ENCODE assay signal across 19 cellular contexts in genomic region chr11:59265735-59266134, GRCh38. TPM values are rescaled to one million over a fixed set of nuclear protein-coding genes. Genes with fewer than 3 reads are reported as not detected.
DNase-seq lines count a peak whose midpoint lies in the region; ATAC-seq and TF ChIP-seq lines count a peak whose summit lies in the region.
"Had no signal": no experiment of that assay in that cellular context is flagged by ENCODE, and none has a peak within 500 bp of the region (broad histone marks: within the 10 kb centered on the region; RNA-seq: fewer than 3 reads in every experiment).

No MANE protein-coding gene starts in this region.

- H3K4me3 ChIP-seq in BLaER1 treated with 17β-estradiol and CSF1 and Interleukin-3, amounts not matched to agents 10 nM and 100 nM: no peak overlapping the region
- H3K4me3 ChIP-seq in OCI-LY1 (ENCODE audit: low read depth, low read length, poor library complexity, severe bottlenecking) (no peak overlapping the region), endodermal cell (ENCODE audit: low read length) (no peak overlapping the region), neutrophil (ENCODE audit: low read depth in 1 of 2, low read length in 1 of 2) (no peak overlapping the region), HAP-1 (no peak overlapping the region)
- H3K4me3 ChIP-seq: GM23338 had no signal

- WGBS in endodermal cell (ENCODE audit: insufficient coverage in 1 of 2, insufficient read length in 1 of 2), 2 experiments: 71 to 100% methylated on average over 1 of the region's 1 CpG

- H3F3A ChIP-seq in OCI-LY1 (ENCODE audit: insufficient read depth, low read length): no peaks in the 10 kb centered on the region

- H3K36me3 ChIP-seq in BLaER1 treated with 17β-estradiol and CSF1 and Interleukin-3, amounts not matched to agents 10 nM and 100 nM: no peaks in the 10 kb centered on the region
- H3K36me3 ChIP-seq in OCI-LY1 (ENCODE audit: insufficient read depth, low read length): peaks cover 21% of the 10 kb centered on the region; the same call in 1 of the 2 replicates
- H3K36me3 ChIP-seq in endodermal cell (ENCODE audit: control insufficient read depth, insufficient read depth, low read length): no peaks in the 10 kb centered on the region
- H3K36me3 ChIP-seq in neutrophil: no peaks in the 10 kb centered on the region
- H3K36me3 ChIP-seq in HAP-1 (replicated peaks): no peaks in the 10 kb centered on the region

- no peaks in the 10 kb centered on the region for H3K27me3 Mint-ChIP-seq in endodermal cell (ENCODE audit: insufficient read depth)

- no peaks in the 10 kb centered on the region for H3K9me2 ChIP-seq in OCI-LY1 (ENCODE audit: low read depth, low read length)

- H3K27ac ChIP-seq in BLaER1 treated with 17β-estradiol and CSF1 and Interleukin-3, amounts not matched to agents 10 nM and 100 nM: peak overlapping the region in 2 of 11 experiments; percentile 2 to 13; a peak in 3 of 22 replicates
- H3K27ac ChIP-seq in OCI-LY1 (ENCODE audit: low read depth, low read length, poor library complexity, severe bottlenecking) (peak overlapping the region; percentile 95), endodermal cell (ENCODE audit: low read depth, low read length) (no peak overlapping the region), neutrophil (peak overlapping the region; percentile 98)

- H3K79me2 ChIP-seq in OCI-LY1 (ENCODE audit: insufficient read depth, low read length): no peaks in the 10 kb centered on the region

- H3K4me3 Mint-ChIP-seq in endodermal cell: no peak overlapping the region
- H3K4me3 Mint-ChIP-seq: CD14-positive monocyte; CD8-positive, alpha-beta T cell; GM23338 had no signal

- in situ Hi-C loops in HAP-1 (cut with MboI; ENCODE audit: low sequenced_read_pairs): no loop called here

- H2AFZ ChIP-seq in OCI-LY1 (ENCODE audit: low read length): no peak overlapping the region
- H2AFZ ChIP-seq: GM23338 had no signal

- H3K9ac ChIP-seq in BLaER1 treated with 17β-estradiol and CSF1 and Interleukin-3, amounts not matched to agents 10 nM and 100 nM: no peak overlapping the region
- H3K9ac ChIP-seq in OCI-LY1 (ENCODE audit: low read length) (no peak overlapping the region; the same call in 1 of the 2 replicates), endodermal cell (ENCODE audit: extremely low read depth, low read length, poor library complexity, severe bottlenecking) (no peak overlapping the region)

- no peaks in the 10 kb centered on the region for H3K9me3 ChIP-seq in BLaER1 treated with 17β-estradiol and CSF1 and Interleukin-3, amounts not matched to agents 10 nM and 100 nM (replicated peaks in 1 of 11)
- H3K9me3 ChIP-seq in OCI-LY1 (ENCODE audit: low read length) (no peaks in the 10 kb centered on the region), endodermal cell (ENCODE audit: control insufficient read depth, low read length) (no peaks in the 10 kb centered on the region), neutrophil (no peaks in the 10 kb centered on the region), HAP-1 (no peaks in the 10 kb centered on the region)

- H3K4me2 ChIP-seq in BLaER1 treated with 17β-estradiol and CSF1 and Interleukin-3, amounts not matched to agents 10 nM and 100 nM: peak overlapping the region in 9 of 11 experiments; percentile 17 to 85 (median 71); a peak in 13 of 22 replicates
- H3K4me2 ChIP-seq in OCI-LY1 (ENCODE audit: low read length): no peak overlapping the region
- H3K4me2 ChIP-seq: GM23338 had no signal

- peaks cover 40 to 89% (median 85%) of the 10 kb centered on the region in 10 experiments for H3K4me1 ChIP-seq in BLaER1 treated with 17β-estradiol and CSF1 and Interleukin-3, amounts not matched to agents 10 nM and 100 nM
- peaks cover 67% of the 10 kb centered on the region for H3K4me1 ChIP-seq in OCI-LY1 (ENCODE audit: insufficient read depth, low read length, severe bottlenecking)
- no peaks in the 10 kb centered on the region for H3K4me1 ChIP-seq in endodermal cell (ENCODE audit: control insufficient read depth, insufficient read depth, low read length)
- peaks cover 75 to 97% of the 10 kb centered on the region in 2 experiments for H3K4me1 ChIP-seq in neutrophil (ENCODE audit: control insufficient read depth in 1 of 2, insufficient read depth in 1 of 2, low read depth in 1 of 2, low read length in 1 of 2)
- H3K4me1 ChIP-seq in HAP-1: no peaks in the 10 kb centered on the region

- H4K20me1 ChIP-seq in BLaER1 treated with 17β-estradiol and CSF1 and Interleukin-3, amounts not matched to agents 10 nM and 100 nM: no peaks in the 10 kb centered on the region
- H4K20me1 ChIP-seq in OCI-LY1 (ENCODE audit: insufficient read depth, low read length): no peaks in the 10 kb centered on the region

- peak; percentile 28 for DNase-seq in endodermal cell
- DNase-seq in SHP77 (lab: John Stamatoyannopoulos, UW): no peak
- DNase-seq in RPMI8226: no peak
- DNase-seq in HAP-1 (ENCODE audit: low spot score in 2 of 2): no peak
- DNase-seq: ACHN; CD8-positive, alpha-beta T cell; COR-L47; DND-41; GF-D8; H7; IMR-90 had no signal

- H3K27me3 ChIP-seq in BLaER1 treated with 17β-estradiol and CSF1 and Interleukin-3, amounts not matched to agents 10 nM and 100 nM: no peaks in the 10 kb centered on the region
- H3K27me3 ChIP-seq in OCI-LY1 (ENCODE audit: insufficient read depth, low read length) (no peaks in the 10 kb centered on the region), endodermal cell (ENCODE audit: control insufficient read depth, insufficient read depth, low read length, poor library complexity, severe bottlenecking) (no peaks in the 10 kb centered on the region), neutrophil (no peaks in the 10 kb centered on the region), HAP-1 (ENCODE audit: low read depth) (no peaks in the 10 kb centered on the region)

- no peaks in the 10 kb centered on the region for H3K9me3 Mint-ChIP-seq in endodermal cell
- H3K9me3 Mint-ChIP-seq: CD14-positive monocyte; CD8-positive, alpha-beta T cell; GM23338 had no signal

- H3K27ac Mint-ChIP-seq in endodermal cell: no peak overlapping the region
- H3K27ac Mint-ChIP-seq: CD8-positive, alpha-beta T cell; GM23338 had no signal

- no peaks in the 10 kb centered on the region for H3K36me3 Mint-ChIP-seq in endodermal cell (ENCODE audit: low read depth)
- H3K36me3 Mint-ChIP-seq: CD8-positive, alpha-beta T cell had no signal

- ATAC-seq in HG03354 (IDR thresholded peaks at IDR 0.05; ENCODE audit: poor library complexity, severe bottlenecking, unreplicated experiment): no peak
- ATAC-seq: CD8-positive, alpha-beta T cell; GM23338 had no signal

- H3K4me1 Mint-ChIP-seq in endodermal cell: no peaks in the 10 kb centered on the region

- TF ChIP-seq CTCF in OCI-LY1 (IDR thresholded peaks at IDR 0.05; ENCODE audit: low read length) (no peak), endodermal cell (conservative IDR thresholded peaks at IDR 0.05) (no peak), neutrophil (IDR thresholded peaks at IDR 0.05) (no peak)

RNA-seq across cellular contexts. Expression of gene MPEG1, which starts 53.0 kb away (rescaled TPM):
- not detected for total RNA-seq in endodermal cell
- polyA plus RNA-seq in endodermal cell (2013, experiment 1 of 2): not detected
- polyA plus RNA-seq in endodermal cell (2013, experiment 2 of 2): not detected
- total RNA-seq: A172, GM23338, H7, HT-29, IMR-90 had no signal
- polyA plus RNA-seq: GM23338, IMR-90 had no signal
